ENCODE assay signal across 8 cellular contexts in the genomic region with DNA sequence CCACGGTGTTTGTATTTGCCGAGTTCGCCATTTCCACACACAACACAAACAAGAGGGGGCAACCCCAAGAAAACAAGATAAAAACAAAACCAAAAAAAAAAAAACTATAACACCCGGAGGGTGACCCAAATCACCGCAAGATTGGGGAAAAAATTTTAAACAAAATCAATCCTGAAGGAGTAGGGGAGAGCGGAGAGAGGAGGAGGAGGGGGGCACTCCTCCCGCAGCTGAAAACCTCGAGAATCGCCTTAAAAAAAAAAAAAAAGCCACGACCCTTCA. TPM values are rescaled to one million over a fixed set of nuclear protein-coding genes. Genes with fewer than 3 reads are reported as not detected.
DNase-seq lines count a peak whose midpoint lies in the region; ATAC-seq and TF ChIP-seq lines count a peak whose summit lies in the region.

No MANE protein-coding gene starts in this region.

- H3K27me3 ChIP-seq in SJSA1 (replicated peaks) (no peaks in the 10 kb centered on the region), esophagus muscularis mucosa (no peaks in the 10 kb centered on the region), prostate gland (replicated peaks; ENCODE audit: insufficient read depth) (no peaks in the 10 kb centered on the region)

- WGBS in esophagus muscularis mucosa = 0% methylated on average over 10 of the region's 10 CpGs
- WGBS in prostate gland = under 1% methylated on average over 10 of the region's 10 CpGs

- TF ChIP-seq CTCF in GM12865 (IDR thresholded peaks at IDR 0.05; ENCODE audit: insufficient read depth, low read depth, low read length, missing control alignments) (no peak), esophagus muscularis mucosa (IDR thresholded peaks at IDR 0.05) (no peak), prostate gland (IDR thresholded peaks at IDR 0.05) (no peak)

- DNase-seq in GM12865 (ENCODE audit: low read depth) (no peak), SJSA1 (ENCODE audit: low read depth in 1 of 2, low spot score in 2 of 2) (no peak), esophagus muscularis mucosa (ENCODE audit: extremely low spot score) (no peak), prostate gland (ENCODE audit: low spot score) (no peak), NAMALWA (ENCODE audit: low spot score) (no peak), NCI-H82 treated with DMSO at 0.1 percent for 48 hours (lab: John Stamatoyannopoulos, UW; ENCODE audit: unreplicated experiment) (no peak)

- intact Hi-C loops in esophagus muscularis mucosa (cut with DNase I) = loop anchor here (10.0 kb wide), 1 partner anchor 1164 kb away; no protein-coding TSS in a partner anchor
- intact Hi-C loops in prostate gland (cut with DNase I) = no loop called here

- TF ChIP-seq POLR2A in esophagus muscularis mucosa (IDR thresholded peaks at IDR 0.05; ENCODE audit: low read depth) (no peak), prostate gland (IDR thresholded peaks at IDR 0.05) (no peak)

- H3K4me3 ChIP-seq in GM12865 (ENCODE audit: low read depth, low read length) (peak overlapping the region; percentile 89), SJSA1 (peak overlapping the region; percentile 48), esophagus muscularis mucosa (peak overlapping the region; percentile 78 to 84 (median 81)), prostate gland (peak overlapping the region; percentile 69 to 73)

- TF ChIP-seq EP300 in esophagus muscularis mucosa (IDR thresholded peaks at IDR 0.05) = no peak

- ATAC-seq in HG03457 (IDR thresholded peaks at IDR 0.05; ENCODE audit: unreplicated experiment) (no peak), GM21381 (IDR thresholded peaks at IDR 0.05; ENCODE audit: unreplicated experiment) (no peak)

- H3K4me1 ChIP-seq in SJSA1 (replicated peaks) (peaks cover 7% of the 10 kb centered on the region; the same call in 1 of the 2 replicates), esophagus muscularis mucosa (peaks cover 22 to 35% (median 34%) of the 10 kb centered on the region in 4 donors), prostate gland (replicated peaks) (no peaks in the 10 kb centered on the region)

- H3K36me3 ChIP-seq in SJSA1 (peaks cover 18% of the 10 kb centered on the region), esophagus muscularis mucosa (peaks cover 4 to 8% (median 5%) of the 10 kb centered on the region in 4 donors), prostate gland (no peaks in the 10 kb centered on the region)

- peak overlapping the region; percentile 79 for H3K27ac ChIP-seq in SJSA1
- peak overlapping the region; percentile 96 to 99 (median 98) for H3K27ac ChIP-seq in esophagus muscularis mucosa (replicated peaks in 1 of 4)
- peak overlapping the region; percentile 98 to 99 for H3K27ac ChIP-seq in prostate gland

- H3K9me3 ChIP-seq in SJSA1 (replicated peaks) (no peaks in the 10 kb centered on the region), esophagus muscularis mucosa (no peaks in the 10 kb centered on the region), prostate gland (no peaks in the 10 kb centered on the region)

RNA-seq across cellular contexts. Expression of a gene that starts 0.3 kb away (rescaled TPM):
- 24.5 and 39.9 TPM in 2 replicates for total RNA-seq in SJSA1 (2014; rRNA removed; shearing (Covaris generic))
- total RNA-seq in esophagus muscularis mucosa (10 to 100 TPM; 17.1 to 35.1 (median 28.4) TPM), prostate gland (10 to 100 TPM; 21.2 to 54.9 TPM)
